1 cellular context compared by ENCODE assay signal in genomic region chr16:30398660-30399434, GRCh38.
A peak's percentile ranks its signal among the peaks of the same experiment; 100 is the strongest.
TF ChIP-seq lines count a peak whose summit lies in the region.

No MANE protein-coding gene starts in this region.

TF ChIP-seq in HEK293, 187 proteins besides CTCF, POLR2A, EP300 and RAD21 (continued from another document):
- TF ChIP-seq ATF2 (tag by site-specific recombination; IDR thresholded peaks at IDR 0.05; ENCODE audit: low read depth), result no peak
- TF ChIP-seq ZNF48 (tag by site-specific recombination; IDR thresholded peaks at IDR 0.05), result peak; percentile 82; the same call in 1 of the 2 replicates
- peak; percentile 54 for TF ChIP-seq KLF1 (tag by site-specific recombination; IDR thresholded peaks at IDR 0.05)
- peak; percentile 87 for TF ChIP-seq SCRT1 (tag by site-specific recombination; IDR thresholded peaks at IDR 0.05; ENCODE audit: borderline replicate concordance)
